ENCODE assay signal across 27 cellular contexts in the genomic region with DNA sequence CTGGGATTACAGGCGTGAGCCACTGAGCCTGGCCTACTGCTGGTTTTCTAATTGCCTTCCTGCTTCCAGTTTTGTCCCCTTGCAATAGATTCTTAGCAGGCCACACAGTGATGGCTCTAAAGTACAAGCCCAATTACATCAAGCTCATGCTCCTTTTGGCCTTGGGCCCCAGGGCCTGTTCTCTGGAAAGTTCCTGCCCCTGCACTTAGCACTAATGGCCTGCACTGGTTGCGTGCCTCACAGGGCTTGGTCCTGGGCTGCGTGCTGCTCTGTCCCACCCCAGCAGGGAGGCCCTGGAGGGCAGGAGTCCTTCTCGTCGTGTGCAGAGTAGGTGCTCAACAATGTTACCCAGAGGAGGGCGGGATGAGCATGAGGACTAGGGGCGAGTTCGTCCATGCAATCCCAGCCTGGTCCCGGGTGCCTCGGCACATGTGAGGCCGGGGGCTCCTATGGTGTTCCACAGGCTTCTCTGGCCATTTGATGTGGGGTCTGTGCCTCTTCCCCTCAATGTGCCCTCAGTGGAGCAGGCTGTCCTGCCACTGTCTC.
"Had no signal": no experiment of that assay in that cellular context is flagged by ENCODE, and none has a peak within 500 bp of the region (broad histone marks: within the 10 kb centered on the region; RNA-seq: fewer than 3 reads in every experiment).

No MANE protein-coding gene starts in this region.

- H3K36me3 ChIP-seq: gastroesophageal sphincter, heart left ventricle, left lung, neutrophil, right atrium auricular region, spleen, stomach, thyroid gland had no signal

- H3K9me3 ChIP-seq: gastroesophageal sphincter, heart left ventricle, left lung, neutrophil, right atrium auricular region, spleen, stomach, thyroid gland had no signal

- DNase-seq: cerebellar nuclear complex; dorsolateral prefrontal cortex; effector CD8-positive, alpha-beta T cell; endodermal cell; foreskin keratinocyte; heart left ventricle; left cardiac atrium; left lung; mesenchymal stem cell; midbrain; naive thymus-derived CD8-positive, alpha-beta T cell; nephron progenitor cell; spleen; stimulated activated CD4-positive, alpha-beta T cell treated with anti-CD3 and anti-CD28 coated beads, Interleukin-2, amount 100 ng/mL, for 48 hours; stimulated activated naive B cell treated with anti-CD40 and anti-IgM and Interleukin-4, amounts not matched to agents 10 μg/mL and 1 μg/mL and 100 μg/mL, for 72 hours; stomach; thyroid gland; trophoblast cell had no signal

- H3K9ac ChIP-seq: parathyroid adenoma had no signal

- H3K4me1 Mint-ChIP-seq: endodermal cell; nephron progenitor cell; stimulated activated naive B cell treated with anti-CD40 and anti-IgM and Interleukin-4, amounts not matched to agents 10 μg/mL and 1 μg/mL and 100 μg/mL, for 72 hours had no signal

- H3K4me3 Mint-ChIP-seq: endodermal cell; naive thymus-derived CD8-positive, alpha-beta T cell; nephron progenitor cell; stimulated activated naive B cell treated with anti-CD40 and anti-IgM and Interleukin-4, amounts not matched to agents 10 μg/mL and 1 μg/mL and 100 μg/mL, for 72 hours had no signal

- H3K27ac ChIP-seq: dorsolateral prefrontal cortex, epithelial cell of prostate, foreskin keratinocyte, gastroesophageal sphincter, hepatocyte, left lung, neutrophil, parathyroid adenoma, skin epidermis, spleen, stomach, thyroid gland had no signal

- H3K27me3 ChIP-seq: dorsolateral prefrontal cortex, foreskin keratinocyte, gastroesophageal sphincter, heart left ventricle, hepatocyte, left lung, right atrium auricular region, thyroid gland had no signal

- H3K27ac Mint-ChIP-seq: endodermal cell; progenitor cell of endocrine pancreas; stimulated activated naive B cell treated with anti-CD40 and anti-IgM and Interleukin-4, amounts not matched to agents 10 μg/mL and 1 μg/mL and 100 μg/mL, for 72 hours had no signal

- H3K4me1 ChIP-seq: foreskin keratinocyte, gastroesophageal sphincter, left lung, parathyroid adenoma, right atrium auricular region, spleen, stomach, thyroid gland had no signal

- H2AFZ ChIP-seq: hepatocyte, parathyroid adenoma had no signal

- H3K4me2 ChIP-seq: hepatocyte had no signal

- ATAC-seq: esophagus mucosa; gastroesophageal sphincter; left cardiac atrium; left lung; naive thymus-derived CD8-positive, alpha-beta T cell; stimulated activated naive B cell treated with anti-CD40 and anti-IgM and Interleukin-4, amounts not matched to agents 10 μg/mL and 1 μg/mL and 100 μg/mL, for 72 hours had no signal

- H3K79me2 ChIP-seq: hepatocyte, parathyroid adenoma had no signal

- H3K36me3 Mint-ChIP-seq: naive thymus-derived CD8-positive, alpha-beta T cell; stimulated activated naive B cell treated with anti-CD40 and anti-IgM and Interleukin-4, amounts not matched to agents 10 μg/mL and 1 μg/mL and 100 μg/mL, for 72 hours had no signal

- H3K4me3 ChIP-seq: dorsolateral prefrontal cortex, gastroesophageal sphincter, heart left ventricle, hepatocyte, left lung, right atrium auricular region, skin epidermis, spleen, stomach, thyroid gland had no signal

- H3K9me3 Mint-ChIP-seq: endodermal cell; naive thymus-derived CD8-positive, alpha-beta T cell; stimulated activated naive B cell treated with anti-CD40 and anti-IgM and Interleukin-4, amounts not matched to agents 10 μg/mL and 1 μg/mL and 100 μg/mL, for 72 hours had no signal
